In genomic region chr2:175175320-175175719, GRCh38 we compare ENCODE assay signal across 22 cellular contexts.
"Had no signal": no experiment of that assay in that cellular context is flagged by ENCODE, and none has a peak within 500 bp of the region (broad histone marks: within the 10 kb centered on the region; RNA-seq: fewer than 3 reads in every experiment).

No MANE protein-coding gene starts in this region.

- H3K27me3 Mint-ChIP-seq: activated CD4-positive, alpha-beta memory T cell treated with anti-CD3 and anti-CD28 coated beads, Interleukin-2, amount 10 ng/mL, durations not matched to agents 7 days and 5 days; activated CD4-positive, alpha-beta T cell treated with anti-CD3 and anti-CD28 coated beads, Interleukin-2, amount 10 ng/mL, durations not matched to agents 24 days and 14 days; naive thymus-derived CD8-positive, alpha-beta T cell; progenitor cell of endocrine pancreas; T-helper 17 cell had no signal

- H3K9me3 Mint-ChIP-seq: activated CD4-positive, alpha-beta memory T cell treated with anti-CD3 and anti-CD28 coated beads, Interleukin-2, amount 10 ng/mL, durations not matched to agents 7 days and 5 days; activated CD4-positive, alpha-beta T cell treated with anti-CD3 and anti-CD28 coated beads, Interleukin-2, amount 10 ng/mL, durations not matched to agents 24 days and 14 days; activated naive CD4-positive, alpha-beta T cell treated with anti-CD3 and anti-CD28 coated beads for 36 hours; immature natural killer cell; mesothelial cell of epicardium; naive thymus-derived CD8-positive, alpha-beta T cell; neural progenitor cell had no signal

- H3K4me2 ChIP-seq: hepatocyte, neural progenitor cell had no signal

- H2AFZ ChIP-seq: hepatocyte, neural progenitor cell had no signal

- H3K4me3 Mint-ChIP-seq: activated CD4-positive, alpha-beta memory T cell treated with anti-CD3 and anti-CD28 coated beads, Interleukin-2, amount 10 ng/mL, durations not matched to agents 7 days and 5 days; activated CD4-positive, alpha-beta T cell treated with anti-CD3 and anti-CD28 coated beads, Interleukin-2, amount 10 ng/mL, durations not matched to agents 24 days and 14 days; activated naive CD4-positive, alpha-beta T cell treated with anti-CD3 and anti-CD28 coated beads for 36 hours; immature natural killer cell; mesothelial cell of epicardium; naive thymus-derived CD8-positive, alpha-beta T cell; neural progenitor cell; T-helper 17 cell had no signal

- H3K9me3 ChIP-seq: left lung, upper lobe of left lung had no signal

- H3K9ac ChIP-seq: neural progenitor cell had no signal

- FAIRE-seq: colon had no signal

- H3K27ac ChIP-seq: hepatocyte, left lung, neural progenitor cell, upper lobe of left lung had no signal

- H3K27ac Mint-ChIP-seq: activated CD4-positive, alpha-beta memory T cell treated with anti-CD3 and anti-CD28 coated beads, Interleukin-2, amount 10 ng/mL, durations not matched to agents 7 days and 5 days; activated CD4-positive, alpha-beta T cell treated with anti-CD3 and anti-CD28 coated beads, Interleukin-2, amount 10 ng/mL, durations not matched to agents 24 days and 14 days; activated naive CD4-positive, alpha-beta T cell treated with anti-CD3 and anti-CD28 coated beads for 36 hours; mesothelial cell of epicardium; neural progenitor cell; progenitor cell of endocrine pancreas had no signal

- H3K27me3 ChIP-seq: hepatocyte, left lung, neural progenitor cell, upper lobe of left lung had no signal

- H3K4me3 ChIP-seq: hepatocyte, left lung, neural progenitor cell, upper lobe of left lung had no signal

- DNase-seq: activated CD4-positive, alpha-beta memory T cell treated with anti-CD3 and anti-CD28 coated beads, Interleukin-2, amount 10 ng/mL, durations not matched to agents 7 days and 5 days; activated CD4-positive, alpha-beta T cell treated with anti-CD3 and anti-CD28 coated beads, Interleukin-2, amount 10 ng/mL, durations not matched to agents 24 days and 14 days; activated naive CD4-positive, alpha-beta T cell treated with anti-CD3 and anti-CD28 coated beads for 36 hours; amygdala; caudate nucleus; effector memory CD4-positive, alpha-beta T cell; foreskin melanocyte; immature natural killer cell; left lung; naive thymus-derived CD8-positive, alpha-beta T cell; stimulated activated CD4-positive, alpha-beta T cell treated with anti-CD3 and anti-CD28 coated beads, Interleukin-4, amount 100 ng/mL, for 24 hours; stimulated activated naive CD8-positive, alpha-beta T cell treated with anti-CD3 and anti-CD28 coated beads, Interleukin-15, Interleukin-2, amounts not matched to agents 100 U/mL and 50 U/mL, for 24 hours; SW 1271; T-helper 17 cell; upper lobe of left lung had no signal

- ATAC-seq: activated CD4-positive, CD25-positive, alpha-beta regulatory T cell treated with anti-CD3 and anti-CD28 coated beads, Interleukin-2, amount 50 U/mL, for 24 hours; esophagus mucosa; left lung; naive thymus-derived CD8-positive, alpha-beta T cell; stimulated activated naive CD8-positive, alpha-beta T cell treated with anti-CD3 and anti-CD28 coated beads, Interleukin-15, Interleukin-2, amounts not matched to agents 100 U/mL and 50 U/mL, for 24 hours; T-helper 17 cell had no signal
